ENCODE assay signal across 9 cellular contexts in the genomic region with DNA sequence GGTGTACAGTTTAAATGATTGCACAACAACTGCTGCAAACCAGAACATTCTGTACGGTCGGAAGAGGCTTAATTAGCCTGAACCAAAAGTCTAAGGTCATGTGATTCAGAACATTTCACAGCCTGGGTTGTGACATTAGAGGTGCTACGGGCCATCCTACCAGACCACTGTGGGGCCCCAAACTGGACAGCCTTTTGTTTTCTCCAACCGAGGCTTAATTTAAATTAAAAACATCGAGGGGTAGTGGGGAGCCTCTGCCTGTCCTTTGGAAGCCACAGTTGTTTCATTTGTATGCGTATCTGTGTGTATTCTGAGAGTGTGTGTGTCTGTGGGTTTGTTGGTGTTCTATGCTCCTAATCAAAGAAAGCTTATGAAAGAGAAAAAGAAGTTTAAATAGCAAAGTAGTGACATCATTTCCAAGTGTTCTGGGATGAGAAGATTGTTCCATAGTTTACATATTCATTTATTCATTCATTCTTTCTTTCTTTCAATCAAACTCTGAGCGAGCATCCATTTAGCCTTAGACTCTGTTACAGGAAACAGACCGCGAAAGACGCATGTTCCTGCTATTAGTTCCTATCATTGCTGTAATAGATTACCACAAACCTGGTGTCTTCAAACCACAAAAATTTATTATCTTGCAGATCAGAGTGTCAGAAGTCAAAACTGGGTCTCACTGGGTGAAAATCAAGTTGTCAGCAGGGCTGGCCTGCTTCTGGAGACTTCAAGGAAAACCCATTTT.
DNase-seq lines count a peak whose midpoint lies in the region; ATAC-seq, FAIRE-seq and TF ChIP-seq lines count a peak whose summit lies in the region.
"Had no signal": no experiment of that assay in that cellular context is flagged by ENCODE, and none has a peak within 500 bp of the region (broad histone marks: within the 10 kb centered on the region; RNA-seq: fewer than 3 reads in every experiment).

No MANE protein-coding gene starts in this region.

- ATAC-seq in GM19452 (IDR thresholded peaks at IDR 0.05; ENCODE audit: unreplicated experiment) (no peak), HG02938 (IDR thresholded peaks at IDR 0.05; ENCODE audit: unreplicated experiment) (no peak), GM19328 (IDR thresholded peaks at IDR 0.05; ENCODE audit: unreplicated experiment) (no peak)

- TF ChIP-seq CTCF in fibroblast of pulmonary artery (IDR thresholded peaks at IDR 0.05; ENCODE audit: low read length, missing control alignments), result no peak

- no peak for FAIRE-seq in GM19239 (lab: Jason Lieb, UNC)

- no peak overlapping the region for H3K4me3 ChIP-seq in fibroblast of pulmonary artery (replicated peaks; ENCODE audit: low read depth, low read length)

- DNase-seq in ELR (ENCODE audit: low read depth), result peak; percentile 23
- DNase-seq in activated CD4-positive, alpha-beta T cell treated with anti-CD3 and anti-CD28 coated beads for 4 hours, result peak; percentile 35 to 36
- DNase-seq in fibroblast of pulmonary artery (ENCODE audit: low read depth), result peak; percentile 69
- peak; percentile 99 for DNase-seq in renal cortical epithelial cell (ENCODE audit: low read depth)
- DNase-seq in GM19239 (ENCODE audit: insufficient read length, low spot score), result no peak
- DNase-seq: NCI-H774 had no signal
